ENCODE assay signal across 18 cellular contexts in the genomic region with DNA sequence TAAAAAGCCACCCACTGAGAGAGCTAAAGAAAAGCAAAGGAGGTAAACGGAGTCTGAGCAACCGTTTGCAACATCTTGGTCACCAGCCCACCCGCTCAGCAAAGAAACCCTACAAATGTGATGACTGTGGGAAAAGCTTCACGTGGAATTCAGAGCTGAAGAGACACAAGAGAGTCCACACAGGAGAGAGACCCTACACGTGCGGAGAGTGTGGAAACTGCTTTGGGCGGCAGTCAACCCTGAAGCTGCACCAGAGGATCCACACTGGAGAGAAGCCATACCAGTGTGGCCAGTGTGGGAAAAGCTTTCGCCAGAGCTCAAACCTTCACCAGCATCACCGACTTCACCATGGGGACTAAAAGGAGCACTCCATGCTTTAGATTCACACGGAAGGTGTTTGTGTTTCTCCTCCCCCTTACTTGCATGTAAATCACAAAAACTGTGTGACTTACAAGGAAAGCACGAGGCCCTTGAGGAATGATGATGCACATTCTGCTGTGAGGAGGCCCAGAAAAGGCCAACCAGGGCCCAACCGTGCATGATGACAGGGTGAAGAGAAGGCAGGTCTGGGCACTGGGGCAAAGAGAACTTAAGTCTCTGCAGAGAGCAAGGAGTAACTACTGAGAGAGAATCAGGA. TPM values are rescaled to one million over a fixed set of nuclear protein-coding genes. Genes with fewer than 3 reads are reported as not detected.
A peak's percentile ranks its signal among the peaks of the same experiment; 100 is the strongest.
DNase-seq lines count a peak whose midpoint lies in the region; ATAC-seq, FAIRE-seq and TF ChIP-seq lines count a peak whose summit lies in the region.
"Had no signal": no experiment of that assay in that cellular context is flagged by ENCODE, and none has a peak within 500 bp of the region (broad histone marks: within the 10 kb centered on the region; RNA-seq: fewer than 3 reads in every experiment).

No MANE protein-coding gene starts in this region.

- CTCF ChIA-PET in A549 (lab: Yijun Ruan, JAX), result interaction anchor here (0.7 to 1.3 kb wide), 3 partner anchors 10 to 92 kb away, joined by 3 to 4 read pairs (median 3); a partner anchor contains a TSS
- CTCF ChIA-PET in HEK293 (lab: Yijun Ruan, JAX), result interaction anchor here (0.6 kb wide), 2 partner anchors 21 to 536 kb away, joined by 4 read pairs; no protein-coding TSS in a partner anchor
- CTCF ChIA-PET in activated CD4-positive, alpha-beta memory T cell treated with anti-CD3 and anti-CD28 coated beads for 36 hours (lab: Charles Lee), result no interaction called here

- H3K27ac Mint-ChIP-seq in activated CD4-positive, alpha-beta memory T cell treated with anti-CD3 and anti-CD28 coated beads for 36 hours, result no peak overlapping the region

- H3K4me2 ChIP-seq in A549, result no peak overlapping the region

- TF ChIP-seq CTCF in A549 (IDR thresholded peaks at IDR 0.05), result no peak
- no peak for TF ChIP-seq CTCF in HEK293 (tag by site-specific recombination; IDR thresholded peaks at IDR 0.05)
- no peak for TF ChIP-seq CTCF in lower lobe of right lung (IDR thresholded peaks at IDR 0.05)

- TF ChIP-seq EP300 in A549 (IDR thresholded peaks at IDR 0.05), result no peak

- WGBS in A549 (ENCODE audit: missing lambda C conversion rate), result 85% methylated on average over 12 of the region's 12 CpGs

- no peak overlapping the region for H3K9ac ChIP-seq in duodenal mucosa (ENCODE audit: low read depth in 1 of 2, low read length in 2 of 2)

- H3K4me3 ChIP-seq in A549, result no peak overlapping the region
- H3K4me3 ChIP-seq in HEK293 (ENCODE audit: low read depth, low read length), result no peak overlapping the region
- H3K4me3 ChIP-seq in duodenal mucosa (ENCODE audit: low read depth in 1 of 2, low read length in 2 of 2), result peak overlapping the region; percentile 32 to 41
- H3K4me3 ChIP-seq in muscle layer of duodenum (ENCODE audit: low read depth in 1 of 2, low read length in 2 of 2), result peak overlapping the region; percentile 49 to 61
- H3K4me3 ChIP-seq in lower lobe of right lung, result no peak overlapping the region
- H3K4me3 ChIP-seq: SJSA1 had no signal

- no peak for DNase-seq in A549 (ENCODE audit: low read depth in 1 of 2, low spot score in 1 of 2)
- no peak for DNase-seq in activated CD4-positive, alpha-beta memory T cell treated with anti-CD3 and anti-CD28 coated beads for 36 hours
- no peak for DNase-seq in lower lobe of right lung
- DNase-seq in stimulated activated CD4-positive, alpha-beta T cell treated with anti-CD3 and anti-CD28 coated beads, Interleukin-4, amount 100 ng/mL, for 4 hours, result no peak
- DNase-seq in GF-D8 (lab: John Stamatoyannopoulos, UW), result no peak
- DNase-seq: COR-L47, EL, NCI-H1092, NCI-H146, NCI-H2081, NCI-H510A had no signal

- POLR2A ChIA-PET in A549 (lab: Yijun Ruan, JAX) (no interaction called here), HEK293 (lab: Yijun Ruan, JAX) (no interaction called here)
- POLR2A ChIA-PET in activated CD4-positive, alpha-beta memory T cell treated with anti-CD3 and anti-CD28 coated beads for 36 hours (lab: Charles Lee), result no interaction called here

- no peak overlapping the region for H3K27ac ChIP-seq in A549
- H3K27ac ChIP-seq in HEK293 (ENCODE audit: extremely low read depth, low read depth, low read length), result no peak overlapping the region
- no peak overlapping the region for H3K27ac ChIP-seq in duodenal mucosa (ENCODE audit: low read depth, low read length)
- no peak overlapping the region for H3K27ac ChIP-seq in muscle layer of duodenum (ENCODE audit: low read length)
- H3K27ac ChIP-seq in lower lobe of right lung, result no peak overlapping the region
- H3K27ac ChIP-seq: SJSA1 had no signal

- H3K9me3 ChIP-seq in A549 (peaks cover 99% of the 10 kb centered on the region), HEK293 (ENCODE audit: control insufficient read depth, insufficient read depth, low read depth, low read length) (no peaks in the 10 kb centered on the region), duodenal mucosa (ENCODE audit: control insufficient read depth in 1 of 2, low read length in 2 of 2) (peaks cover 74 to 86% of the 10 kb centered on the region in 2 donors), muscle layer of duodenum (ENCODE audit: control insufficient read depth in 1 of 2, low read length in 2 of 2) (peaks cover 58 to 92% of the 10 kb centered on the region in 2 donors), lower lobe of right lung (peaks cover 94% of the 10 kb centered on the region)

- no peaks in the 10 kb centered on the region for H3K4me1 ChIP-seq in A549
- H3K4me1 ChIP-seq in HEK293 (ENCODE audit: control insufficient read depth, insufficient read depth, low read length), result no peaks in the 10 kb centered on the region
- H3K4me1 ChIP-seq in duodenal mucosa (ENCODE audit: control insufficient read depth in 1 of 2, insufficient read depth in 2 of 2, low read length in 2 of 2), result no peaks in the 10 kb centered on the region
- no peaks in the 10 kb centered on the region for H3K4me1 ChIP-seq in muscle layer of duodenum (ENCODE audit: control insufficient read depth in 1 of 2, insufficient read depth in 2 of 2, low read length in 2 of 2)
- H3K4me1 ChIP-seq in lower lobe of right lung, result no peaks in the 10 kb centered on the region
- H3K4me1 ChIP-seq: SJSA1 had no signal

- no peak overlapping the region for H3K4me3 Mint-ChIP-seq in activated CD4-positive, alpha-beta memory T cell treated with anti-CD3 and anti-CD28 coated beads for 36 hours
- H3K4me3 Mint-ChIP-seq: CD14-positive monocyte had no signal

- H3K36me3 Mint-ChIP-seq in activated CD4-positive, alpha-beta memory T cell treated with anti-CD3 and anti-CD28 coated beads for 36 hours, result peaks cover 75% of the 10 kb centered on the region

- intact Hi-C loops in activated CD4-positive, alpha-beta memory T cell treated with anti-CD3 and anti-CD28 coated beads for 36 hours (cut with micrococcal nuclease), result no loop called here
- intact Hi-C loops in lower lobe of right lung (cut with DNase I), result no loop called here

- H3K4me1 Mint-ChIP-seq in activated CD4-positive, alpha-beta memory T cell treated with anti-CD3 and anti-CD28 coated beads for 36 hours (ENCODE audit: low read depth), result peaks cover 5% of the 10 kb centered on the region

- ATAC-seq in A549 (no peak), lower lobe of right lung (no peak)

- no peaks in the 10 kb centered on the region for H3K27me3 Mint-ChIP-seq in activated CD4-positive, alpha-beta memory T cell treated with anti-CD3 and anti-CD28 coated beads for 36 hours

- no peaks in the 10 kb centered on the region for H3K27me3 ChIP-seq in duodenal mucosa (ENCODE audit: control insufficient read depth in 1 of 2, insufficient read depth in 2 of 2, low read length in 2 of 2)
- no peaks in the 10 kb centered on the region for H3K27me3 ChIP-seq in muscle layer of duodenum (ENCODE audit: low read depth, low read length)
- no peaks in the 10 kb centered on the region for H3K27me3 ChIP-seq in lower lobe of right lung (ENCODE audit: low read depth)
- H3K27me3 ChIP-seq: SJSA1 had no signal

- TF ChIP-seq POLR2A in A549 (IDR thresholded peaks at IDR 0.05; ENCODE audit: low read length), result no peak

- no peak for TF ChIP-seq RAD21 in A549 (conservative IDR thresholded peaks at IDR 0.05 in 1 of 2, IDR thresholded peaks at IDR 0.05 in 1 of 2)

- FAIRE-seq in A549 (lab: Jason Lieb, UNC), result no peak
- FAIRE-seq: A204.1 had no signal

- H3K36me3 ChIP-seq in HEK293 (ENCODE audit: control insufficient read depth in 2 of 2, insufficient read depth in 1 of 2, low read length in 2 of 2), result peaks cover 0 to 54% of the 10 kb centered on the region in 2 experiments; a peak in 2 of 3 replicates
- peaks cover 39 to 55% of the 10 kb centered on the region in 2 donors for H3K36me3 ChIP-seq in duodenal mucosa (ENCODE audit: control insufficient read depth in 1 of 2, insufficient read depth in 2 of 2, low read length in 2 of 2)
- peaks cover 42 to 79% of the 10 kb centered on the region in 2 donors for H3K36me3 ChIP-seq in muscle layer of duodenum (ENCODE audit: control insufficient read depth in 1 of 2, insufficient read depth in 2 of 2, low read length in 2 of 2)
- H3K36me3 ChIP-seq in lower lobe of right lung, result peaks cover 31% of the 10 kb centered on the region

- peaks cover 80% of the 10 kb centered on the region for H3K9me3 Mint-ChIP-seq in activated CD4-positive, alpha-beta memory T cell treated with anti-CD3 and anti-CD28 coated beads for 36 hours

RNA-seq across cellular contexts. Expression of a gene that starts 7.7 kb away (rescaled TPM):
- polyA plus RNA-seq in A549 (2011; rRNA removed) (15.8 and 16.4 TPM in 2 replicates), A549 (2017; fragmentation: RNase III; extraction: RNeasy Plus Mini Kit Qiagen cat#74134 plus additional on column Dnase treatment) (9.1 to 10.4 TPM (median 9.5 TPM) in 3 replicates)
- polyA plus RNA-seq in A549 (2012; cell fraction: cytosol; rRNA removed), result 10.6 and 12.8 TPM in 2 replicates
- 9.0 and 10.7 TPM in 2 replicates for polyA plus RNA-seq in A549 (2012; cell fraction: nucleus; rRNA removed)
- 9.8 and 11.7 TPM in 2 replicates for polyA minus RNA-seq in A549 (2011; rRNA and poly(A)+ RNA removed)
- total RNA-seq in activated CD4-positive, alpha-beta memory T cell treated with anti-CD3 and anti-CD28 coated beads for 36 hours, result 1 to 10 TPM; 6.0 to 7.3 TPM
- total RNA-seq in lower lobe of right lung, result 9.0 TPM

RNA-seq across cellular contexts. Expression of a gene that starts 7.9 kb away (rescaled TPM):
- polyA plus RNA-seq in A549 (2011; rRNA removed) (29.4 and 33.0 TPM in 2 replicates), A549 (2017; fragmentation: RNase III; extraction: RNeasy Plus Mini Kit Qiagen cat#74134 plus additional on column Dnase treatment) (11.4 to 13.6 TPM (median 12.4 TPM) in 3 replicates)
- 11.2 and 14.2 TPM in 2 replicates for polyA plus RNA-seq in A549 (2012; cell fraction: cytosol; rRNA removed)
- polyA plus RNA-seq in A549 (2012; cell fraction: nucleus; rRNA removed), result 9.6 and 11.8 TPM in 2 replicates
- polyA minus RNA-seq in A549 (2011; rRNA and poly(A)+ RNA removed), result 17.7 and 18.3 TPM in 2 replicates
- total RNA-seq in activated CD4-positive, alpha-beta memory T cell treated with anti-CD3 and anti-CD28 coated beads for 36 hours, result 10 to 100 TPM; 10.9 to 11.9 TPM
- total RNA-seq in lower lobe of right lung, result 12.7 TPM

RNA-seq across cellular contexts. Expression of a gene that starts 34.6 kb away (rescaled TPM):
- 1.9 TPM in 2 replicates for polyA plus RNA-seq in A549 (2011; rRNA removed)
- polyA plus RNA-seq in A549 (2012; cell fraction: cytosol; rRNA removed), result 0.37 and 0.45 TPM in 2 replicates
- 0.32 and 0.37 TPM in 2 replicates for polyA plus RNA-seq in A549 (2012; cell fraction: nucleus; rRNA removed)
- 0.92 to 1.1 TPM (median 0.96 TPM) in 3 replicates for polyA plus RNA-seq in A549 (2017; fragmentation: RNase III; extraction: RNeasy Plus Mini Kit Qiagen cat#74134 plus additional on column Dnase treatment)
- polyA minus RNA-seq in A549 (2011; rRNA and poly(A)+ RNA removed), result 1.4 and 1.5 TPM in 2 replicates
- total RNA-seq in activated CD4-positive, alpha-beta memory T cell treated with anti-CD3 and anti-CD28 coated beads for 36 hours, result 1 to 10 TPM; 1.6 to 2.1 TPM
- total RNA-seq in lower lobe of right lung, result 4.4 TPM

RNA-seq across cellular contexts. Expression of a gene that starts 34.8 kb away (rescaled TPM):
- 34.8 and 41.6 TPM in 2 replicates for polyA plus RNA-seq in A549 (2011; rRNA removed)
- polyA plus RNA-seq in A549 (2012; cell fraction: cytosol; rRNA removed), result 24.3 and 40.9 TPM in 2 replicates
- polyA plus RNA-seq in A549 (2012; cell fraction: nucleus; rRNA removed), result 66.5 and 76.7 TPM in 2 replicates
- 42.5 to 45.3 TPM (median 43.9 TPM) in 3 replicates for polyA plus RNA-seq in A549 (2017; fragmentation: RNase III; extraction: RNeasy Plus Mini Kit Qiagen cat#74134 plus additional on column Dnase treatment)
- 21.4 and 25.6 TPM in 2 replicates for polyA minus RNA-seq in A549 (2011; rRNA and poly(A)+ RNA removed)
- 10 to 100 TPM; 26.9 to 34.1 TPM for total RNA-seq in activated CD4-positive, alpha-beta memory T cell treated with anti-CD3 and anti-CD28 coated beads for 36 hours
- 56.3 TPM for total RNA-seq in lower lobe of right lung

RNA-seq across cellular contexts. Expression of a gene that starts 53.0 kb away (rescaled TPM):
- not detected in 2 replicates for polyA plus RNA-seq in A549 (2011; rRNA removed)
- polyA plus RNA-seq in A549 (2012; cell fraction: cytosol; rRNA removed), result not detected in 2 replicates
- 0.06 TPM in 1 of 2 replicates, not detected in the other for polyA plus RNA-seq in A549 (2012; cell fraction: nucleus; rRNA removed)
- polyA plus RNA-seq in A549 (2017; fragmentation: RNase III; extraction: RNeasy Plus Mini Kit Qiagen cat#74134 plus additional on column Dnase treatment), result not detected in 3 replicates
- polyA minus RNA-seq in A549 (2011; rRNA and poly(A)+ RNA removed), result not detected in 2 replicates
- total RNA-seq in activated CD4-positive, alpha-beta memory T cell treated with anti-CD3 and anti-CD28 coated beads for 36 hours, result not detected
- total RNA-seq in lower lobe of right lung, result not detected
- total RNA-seq: MCF 10A had no signal
- polyA plus RNA-seq: CD14-positive monocyte had no signal

Comparison
In these comparisons a context has a peak if more than half of its experiments do, and no peak if none do; other contexts are left out.
1. H3K4me3 ChIP-seq: peak in duodenal mucosa (2 of 2) and muscle layer of duodenum (2 of 2); none in A549 (single experiment), HEK293 (single experiment) and lower lobe of right lung (single experiment).